In the genomic region with DNA sequence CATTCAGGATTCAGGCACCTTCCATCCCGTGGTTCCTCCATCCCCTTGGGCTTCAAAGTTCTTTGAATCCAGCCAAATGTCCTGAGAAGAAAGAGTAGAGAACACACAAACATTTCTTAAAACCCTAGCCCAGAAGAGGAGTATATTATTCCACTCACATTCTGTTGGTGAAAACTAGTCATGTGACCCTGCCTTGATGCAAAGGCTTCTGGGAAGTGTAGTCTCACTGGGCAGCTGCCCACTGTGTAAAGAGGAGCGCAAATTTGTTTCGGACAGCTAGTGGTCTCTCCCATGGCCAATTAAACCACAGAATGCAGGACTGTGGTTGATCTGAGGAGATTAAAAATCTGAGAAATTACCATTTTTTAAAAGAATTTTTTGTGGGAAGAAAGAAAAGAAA, we compare ENCODE assay signal across 2 cellular contexts.
TF ChIP-seq lines count a peak whose summit lies in the region.

No MANE protein-coding gene starts in this region.

TF ChIP-seq in HCT116, 20 proteins besides CTCF, POLR2A, EP300 and RAD21:
- TF ChIP-seq EZH2phosphoT487 (IDR thresholded peaks at IDR 0.05; ENCODE audit: borderline replicate concordance) (no peak), JUND (IDR thresholded peaks at IDR 0.05) (no peak), POLR2AphosphoS5 (IDR thresholded peaks at IDR 0.05; ENCODE audit: low read depth, low read length) (no peak), CEBPB (IDR thresholded peaks at IDR 0.05; ENCODE audit: low read depth) (no peak), SIN3A (IDR thresholded peaks at IDR 0.05; ENCODE audit: low read depth) (no peak), ELF1 (IDR thresholded peaks at IDR 0.05; ENCODE audit: borderline replicate concordance, low read depth) (no peak), EZH2 (IDR thresholded peaks at IDR 0.05) (no peak), ZFX (IDR thresholded peaks at IDR 0.05) (no peak), SP1 (IDR thresholded peaks at IDR 0.05; ENCODE audit: low read depth) (no peak), SRF (IDR thresholded peaks at IDR 0.05; ENCODE audit: low read depth) (no peak), TCF7L2 (IDR thresholded peaks at IDR 0.05; ENCODE audit: borderline replicate concordance, extremely low read depth, insufficient read depth, insufficient read length) (no peak), ZNF274 (IDR thresholded peaks at IDR 0.05; ENCODE audit: low read depth, low read length) (no peak), FOSL1 (IDR thresholded peaks at IDR 0.05; ENCODE audit: low read depth) (no peak), EGR1 (IDR thresholded peaks at IDR 0.05; ENCODE audit: low read depth) (no peak), CBX3 (IDR thresholded peaks at IDR 0.05; ENCODE audit: low read depth) (no peak), YY1 (IDR thresholded peaks at IDR 0.05; ENCODE audit: extremely low read depth, insufficient replicate concordance, low read depth, low read length) (no peak)
- TF ChIP-seq, protein P1, sequence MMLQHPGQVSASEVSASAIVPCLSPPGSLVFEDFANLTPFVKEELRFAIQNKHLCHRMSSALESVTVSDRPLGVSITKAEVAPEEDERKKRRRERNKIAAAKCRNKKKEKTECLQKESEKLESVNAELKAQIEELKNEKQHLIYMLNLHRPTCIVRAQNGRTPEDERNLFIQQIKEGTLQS (IDR thresholded peaks at IDR 0.05) = no peak
- TF ChIP-seq, protein P2, sequence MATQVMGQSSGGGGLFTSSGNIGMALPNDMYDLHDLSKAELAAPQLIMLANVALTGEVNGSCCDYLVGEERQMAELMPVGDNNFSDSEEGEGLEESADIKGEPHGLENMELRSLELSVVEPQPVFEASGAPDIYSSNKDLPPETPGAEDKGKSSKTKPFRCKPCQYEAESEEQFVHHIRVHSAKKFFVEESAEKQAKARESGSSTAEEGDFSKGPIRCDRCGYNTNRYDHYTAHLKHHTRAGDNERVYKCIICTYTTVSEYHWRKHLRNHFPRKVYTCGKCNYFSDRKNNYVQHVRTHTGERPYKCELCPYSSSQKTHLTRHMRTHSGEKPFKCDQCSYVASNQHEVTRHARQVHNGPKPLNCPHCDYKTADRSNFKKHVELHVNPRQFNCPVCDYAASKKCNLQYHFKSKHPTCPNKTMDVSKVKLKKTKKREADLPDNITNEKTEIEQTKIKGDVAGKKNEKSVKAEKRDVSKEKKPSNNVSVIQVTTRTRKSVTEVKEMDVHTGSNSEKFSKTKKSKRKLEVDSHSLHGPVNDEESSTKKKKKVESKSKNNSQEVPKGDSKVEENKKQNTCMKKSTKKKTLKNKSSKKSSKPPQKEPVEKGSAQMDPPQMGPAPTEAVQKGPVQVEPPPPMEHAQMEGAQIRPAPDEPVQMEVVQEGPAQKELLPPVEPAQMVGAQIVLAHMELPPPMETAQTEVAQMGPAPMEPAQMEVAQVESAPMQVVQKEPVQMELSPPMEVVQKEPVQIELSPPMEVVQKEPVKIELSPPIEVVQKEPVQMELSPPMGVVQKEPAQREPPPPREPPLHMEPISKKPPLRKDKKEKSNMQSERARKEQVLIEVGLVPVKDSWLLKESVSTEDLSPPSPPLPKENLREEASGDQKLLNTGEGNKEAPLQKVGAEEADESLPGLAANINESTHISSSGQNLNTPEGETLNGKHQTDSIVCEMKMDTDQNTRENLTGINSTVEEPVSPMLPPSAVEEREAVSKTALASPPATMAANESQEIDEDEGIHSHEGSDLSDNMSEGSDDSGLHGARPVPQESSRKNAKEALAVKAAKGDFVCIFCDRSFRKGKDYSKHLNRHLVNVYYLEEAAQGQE (IDR thresholded peaks at IDR 0.05; ENCODE audit: low read depth) = no peak
- TF ChIP-seq, protein P3, sequence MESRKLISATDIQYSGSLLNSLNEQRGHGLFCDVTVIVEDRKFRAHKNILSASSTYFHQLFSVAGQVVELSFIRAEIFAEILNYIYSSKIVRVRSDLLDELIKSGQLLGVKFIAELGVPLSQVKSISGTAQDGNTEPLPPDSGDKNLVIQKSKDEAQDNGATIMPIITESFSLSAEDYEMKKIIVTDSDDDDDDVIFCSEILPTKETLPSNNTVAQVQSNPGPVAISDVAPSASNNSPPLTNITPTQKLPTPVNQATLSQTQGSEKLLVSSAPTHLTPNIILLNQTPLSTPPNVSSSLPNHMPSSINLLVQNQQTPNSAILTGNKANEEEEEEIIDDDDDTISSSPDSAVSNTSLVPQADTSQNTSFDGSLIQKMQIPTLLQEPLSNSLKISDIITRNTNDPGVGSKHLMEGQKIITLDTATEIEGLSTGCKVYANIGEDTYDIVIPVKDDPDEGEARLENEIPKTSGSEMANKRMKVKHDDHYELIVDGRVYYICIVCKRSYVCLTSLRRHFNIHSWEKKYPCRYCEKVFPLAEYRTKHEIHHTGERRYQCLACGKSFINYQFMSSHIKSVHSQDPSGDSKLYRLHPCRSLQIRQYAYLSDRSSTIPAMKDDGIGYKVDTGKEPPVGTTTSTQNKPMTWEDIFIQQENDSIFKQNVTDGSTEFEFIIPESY (IDR thresholded peaks at IDR 0.05; ENCODE audit: extremely low read depth, insufficient replicate concordance, low read length) = no peak
TF ChIP-seq in HCT116: peak in this region for 0.

TF ChIP-seq in H1, 55 proteins besides CTCF, POLR2A, EP300 and RAD21:
- TF ChIP-seq, protein P1 (IDR thresholded peaks at IDR 0.05; ENCODE audit: insufficient read depth, low read depth, low read length) = peak; percentile 36; the same call in 1 of the 2 replicates
- no peak for TF ChIP-seq EGR1 (IDR thresholded peaks at IDR 0.05; ENCODE audit: borderline replicate concordance, low read depth, low read length)
- TF ChIP-seq SIX5 (IDR thresholded peaks at IDR 0.05; ENCODE audit: low read depth, low read length) = peak; percentile 40; the same call in 1 of the 2 replicates
- no peak for TF ChIP-seq KDM5A (IDR thresholded peaks at IDR 0.05; ENCODE audit: low read length)
- TF ChIP-seq, protein P4, sequence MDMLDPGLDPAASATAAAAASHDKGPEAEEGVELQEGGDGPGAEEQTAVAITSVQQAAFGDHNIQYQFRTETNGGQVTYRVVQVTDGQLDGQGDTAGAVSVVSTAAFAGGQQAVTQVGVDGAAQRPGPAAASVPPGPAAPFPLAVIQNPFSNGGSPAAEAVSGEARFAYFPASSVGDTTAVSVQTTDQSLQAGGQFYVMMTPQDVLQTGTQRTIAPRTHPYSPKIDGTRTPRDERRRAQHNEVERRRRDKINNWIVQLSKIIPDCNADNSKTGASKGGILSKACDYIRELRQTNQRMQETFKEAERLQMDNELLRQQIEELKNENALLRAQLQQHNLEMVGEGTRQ (IDR thresholded peaks at IDR 0.05; ENCODE audit: low read length) = peak; percentile 71
- TF ChIP-seq ZNF274 (IDR thresholded peaks at IDR 0.05; ENCODE audit: borderline replicate concordance, extremely low read depth, low read length) = no peak
- TF ChIP-seq RXRA (IDR thresholded peaks at IDR 0.05; ENCODE audit: insufficient read depth, low read depth, low read length) = no peak
- TF ChIP-seq, protein P5, sequence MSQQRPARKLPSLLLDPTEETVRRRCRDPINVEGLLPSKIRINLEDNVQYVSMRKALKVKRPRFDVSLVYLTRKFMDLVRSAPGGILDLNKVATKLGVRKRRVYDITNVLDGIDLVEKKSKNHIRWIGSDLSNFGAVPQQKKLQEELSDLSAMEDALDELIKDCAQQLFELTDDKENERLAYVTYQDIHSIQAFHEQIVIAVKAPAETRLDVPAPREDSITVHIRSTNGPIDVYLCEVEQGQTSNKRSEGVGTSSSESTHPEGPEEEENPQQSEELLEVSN (IDR thresholded peaks at IDR 0.05) = no peak
- TF ChIP-seq KDM4A (IDR thresholded peaks at IDR 0.05; ENCODE audit: low read depth, low read length, severe bottlenecking) = no peak
- no peak for TF ChIP-seq NRF1 (IDR thresholded peaks at IDR 0.05; ENCODE audit: low read depth, low read length)
